9 cellular contexts compared by ENCODE assay signal in genomic region chr1:111747282-111747734, GRCh38. TPM values are rescaled to one million over a fixed set of nuclear protein-coding genes. Genes with fewer than 3 reads are reported as not detected.
A peak's percentile ranks its signal among the peaks of the same experiment; 100 is the strongest.
DNase-seq lines count a peak whose midpoint lies in the region; ATAC-seq and TF ChIP-seq lines count a peak whose summit lies in the region.
"Had no signal": no experiment of that assay in that cellular context is flagged by ENCODE, and none has a peak within 500 bp of the region (broad histone marks: within the 10 kb centered on the region; RNA-seq: fewer than 3 reads in every experiment).

No MANE protein-coding gene starts in this region.

- peak; percentile 49 for TF ChIP-seq CTCF in CD4-positive, alpha-beta T cell (IDR thresholded peaks at IDR 0.05)
- TF ChIP-seq CTCF in esophagus muscularis mucosa (IDR thresholded peaks at IDR 0.05) (peak; percentile 54 to 66 (median 65)), osteocyte (IDR thresholded peaks at IDR 0.05) (peak; percentile 69)

- no peaks in the 10 kb centered on the region for H3K36me3 Mint-ChIP-seq in CD4-positive, alpha-beta T cell (ENCODE audit: low read depth)
- H3K36me3 Mint-ChIP-seq in osteocyte (ENCODE audit: unreplicated experiment): no peaks in the 10 kb centered on the region
- H3K36me3 Mint-ChIP-seq: IgD-negative memory B cell had no signal

- no peak for TF ChIP-seq POLR2A in esophagus muscularis mucosa (IDR thresholded peaks at IDR 0.05; ENCODE audit: low read depth)

- no peaks in the 10 kb centered on the region for H3K9me3 Mint-ChIP-seq in CD4-positive, alpha-beta T cell
- H3K9me3 Mint-ChIP-seq in osteocyte (ENCODE audit: unreplicated experiment): no peaks in the 10 kb centered on the region
- H3K9me3 Mint-ChIP-seq: IgD-negative memory B cell had no signal

- CTCF ChIA-PET in CD4-positive, alpha-beta T cell (lab: Charles Lee): interaction anchor here (0.6 to 1.6 kb wide), 10 partner anchors 8 to 239 kb away, joined by 3 to 16 read pairs (median 4); no protein-coding TSS in a partner anchor

- TF ChIP-seq EP300 in esophagus muscularis mucosa (IDR thresholded peaks at IDR 0.05): no peak

- POLR2A ChIA-PET in CD4-positive, alpha-beta T cell (lab: Charles Lee): interaction anchor here (1.4 kb wide), 1 partner anchor 8 kb away, joined by 4 read pairs; the partner anchor contains the start of gene INKA2

- no peak overlapping the region for H3K27ac ChIP-seq in CD4-positive, alpha-beta T cell (ENCODE audit: low read depth, low read length)
- H3K27ac ChIP-seq in esophagus muscularis mucosa (replicated peaks in 1 of 4): no peak overlapping the region

- no peak overlapping the region for H3K4me3 Mint-ChIP-seq in CD4-positive, alpha-beta T cell
- no peak overlapping the region for H3K4me3 Mint-ChIP-seq in osteocyte (ENCODE audit: unreplicated experiment)
- H3K4me3 Mint-ChIP-seq: IgD-negative memory B cell had no signal

- 53% methylated on average over 3 of the region's 3 CpGs for WGBS in esophagus muscularis mucosa

- H3K36me3 ChIP-seq in HAP-1 (replicated peaks) (no peaks in the 10 kb centered on the region), esophagus muscularis mucosa (no peaks in the 10 kb centered on the region)

- intact Hi-C loops in CD4-positive, alpha-beta T cell (cut with DNase I, micrococcal nuclease): loop anchor here (1.0 to 5.0 kb wide), 3 partner anchors 32 to 267 kb away; no protein-coding TSS in a partner anchor
- intact Hi-C loops in esophagus muscularis mucosa (cut with DNase I): loop anchor here (5.0 kb wide), 1 partner anchor 240 kb away; no protein-coding TSS in a partner anchor

- no peaks in the 10 kb centered on the region for H3K9me3 ChIP-seq in CD4-positive, alpha-beta T cell (ENCODE audit: control insufficient read depth, low read length)
- H3K9me3 ChIP-seq in HAP-1: no peaks in the 10 kb centered on the region
- H3K9me3 ChIP-seq in esophagus muscularis mucosa: no peaks in the 10 kb centered on the region

- peak; percentile 19 to 50 (median 40) for DNase-seq in CD4-positive, alpha-beta T cell
- DNase-seq in HAP-1 (ENCODE audit: low spot score in 2 of 2) (peak; percentile 52 to 78), NCI-H748 treated with DMSO at 0.1 percent for 48 hours (lab: John Stamatoyannopoulos, UW) (peak; percentile 59), esophagus muscularis mucosa (ENCODE audit: extremely low spot score) (no peak), osteocyte (ENCODE audit: extremely low spot score, unreplicated experiment) (peak; percentile 83), medulla oblongata (ENCODE audit: extremely low spot score) (no peak)
- peak; percentile 44 to 60 for DNase-seq in activated CD4-positive, alpha-beta T cell treated with anti-CD3 and anti-CD28 coated beads, Interleukin-2, amount 50 U/mL, for 4 hours

- no peaks in the 10 kb centered on the region for H3K27me3 ChIP-seq in CD4-positive, alpha-beta T cell (ENCODE audit: control insufficient read depth, insufficient read depth, low read length)
- H3K27me3 ChIP-seq in HAP-1 (ENCODE audit: low read depth) (no peaks in the 10 kb centered on the region), esophagus muscularis mucosa (no peaks in the 10 kb centered on the region)

- H3K4me1 ChIP-seq in HAP-1: no peaks in the 10 kb centered on the region
- H3K4me1 ChIP-seq in esophagus muscularis mucosa: peaks cover 3 to 16% (median 8%) of the 10 kb centered on the region in 4 donors

- no peaks in the 10 kb centered on the region for H3K27me3 Mint-ChIP-seq in CD4-positive, alpha-beta T cell
- no peaks in the 10 kb centered on the region for H3K27me3 Mint-ChIP-seq in osteocyte (ENCODE audit: unreplicated experiment)
- H3K27me3 Mint-ChIP-seq: IgD-negative memory B cell had no signal

- H3K27ac Mint-ChIP-seq in CD4-positive, alpha-beta T cell: no peak overlapping the region
- no peak overlapping the region for H3K27ac Mint-ChIP-seq in osteocyte (ENCODE audit: unreplicated experiment)

- H3K4me3 ChIP-seq in HAP-1 (no peak overlapping the region), esophagus muscularis mucosa (no peak overlapping the region)

- in situ Hi-C loops in HAP-1 (cut with MboI; ENCODE audit: low sequenced_read_pairs): no loop called here

- H3K4me1 Mint-ChIP-seq in CD4-positive, alpha-beta T cell (ENCODE audit: low read depth): no peaks in the 10 kb centered on the region
- H3K4me1 Mint-ChIP-seq in osteocyte (ENCODE audit: unreplicated experiment): peaks cover 11% of the 10 kb centered on the region

- peak; percentile 66 for ATAC-seq in CD4-positive, alpha-beta T cell (ENCODE audit: poor library complexity)
- ATAC-seq in GM19023 (IDR thresholded peaks at IDR 0.05; ENCODE audit: unreplicated experiment): no peak

RNA-seq across cellular contexts. Expression of gene INKA2, which starts 8.1 kb away (rescaled TPM):
- total RNA-seq in CD4-positive, alpha-beta T cell: under 1 TPM in 1 of 2 experiments, not detected in 1; 0.27 TPM
- 10 to 100 TPM in 1 of 4 donors, 1 to 10 TPM in 3; 4.0 to 10.8 (median 8.5) TPM for total RNA-seq in esophagus muscularis mucosa
- total RNA-seq in osteocyte: 5.5 and 6.2 TPM in 2 replicates

RNA-seq across cellular contexts. Expression of gene DDX20, which starts 8.4 kb away (rescaled TPM):
- 10 to 100 TPM; 27.2 to 27.4 TPM for total RNA-seq in CD4-positive, alpha-beta T cell
- 10 to 100 TPM in 3 of 4 donors, 1 to 10 TPM in 1; 9.5 to 19.9 (median 13.1) TPM for total RNA-seq in esophagus muscularis mucosa
- 13.1 and 14.0 TPM in 2 replicates for total RNA-seq in osteocyte

Comparison
In these comparisons a context has a peak if more than half of its experiments do, and no peak if none do; other contexts are left out.
1. DNase-seq: peak in CD4-positive, alpha-beta T cell (10 of 10), HAP-1 (2 of 2), NCI-H748 treated with DMSO at 0.1 percent for 48 hours (single experiment), activated CD4-positive, alpha-beta T cell treated with anti-CD3 and anti-CD28 coated beads, Interleukin-2, amount 50 U/mL, for 4 hours (2 of 2) and osteocyte (single experiment); none in esophagus muscularis mucosa (single experiment) and medulla oblongata (single experiment).
2. Peak in every context shown above with its lines, with median percentiles within 50 percentile points of each other: CTCF ChIP-seq.